19 cellular contexts compared by ENCODE assay signal in the genomic region with DNA sequence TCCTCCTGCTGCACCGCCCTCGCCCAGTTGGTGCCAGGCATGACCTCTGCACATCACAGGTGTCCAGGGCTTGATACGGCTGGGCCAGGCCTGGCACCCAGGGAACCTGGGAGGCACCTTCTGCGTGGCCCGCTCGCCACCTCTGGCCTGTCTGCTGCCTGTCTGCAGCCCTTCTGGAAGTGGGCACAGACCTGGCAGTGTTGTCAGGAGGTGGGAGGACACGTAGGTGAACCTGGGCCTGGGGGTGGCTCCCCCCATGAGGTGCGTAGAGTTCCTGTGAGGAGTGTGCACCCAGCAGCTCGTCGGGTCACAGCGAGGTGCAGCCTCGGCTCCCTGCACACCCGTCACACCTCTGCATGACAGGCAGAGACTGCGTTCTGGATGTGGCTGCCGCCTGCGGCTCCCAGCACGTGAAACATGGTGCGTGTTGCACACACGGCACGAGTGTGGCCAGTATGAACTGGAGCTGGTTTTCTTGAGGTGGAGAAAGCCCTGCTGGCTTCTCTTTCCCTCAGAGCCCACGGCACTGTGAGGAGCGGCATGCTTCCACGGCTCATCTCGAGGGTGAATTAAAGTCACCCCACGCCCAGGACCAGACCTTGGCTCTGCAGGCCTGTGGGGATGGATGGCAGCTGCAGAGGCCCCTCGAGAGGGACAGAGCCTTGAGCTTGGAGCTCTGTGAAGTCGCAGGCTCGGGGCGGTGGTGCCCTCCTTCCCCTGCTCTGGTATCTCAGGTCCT.
"Had no signal": no experiment of that assay in that cellular context is flagged by ENCODE, and none has a peak within 500 bp of the region (broad histone marks: within the 10 kb centered on the region; RNA-seq: fewer than 3 reads in every experiment).

No MANE protein-coding gene starts in this region.

- DNase-seq: activated CD4-positive, alpha-beta T cell treated with anti-CD3 and anti-CD28 coated beads for 36 hours; activated CD4-positive, alpha-beta T cell treated with anti-CD3 and anti-CD28 coated beads, Interleukin-2, amount 50 U/mL, for 48 hours; activated CD8-positive, alpha-beta memory T cell treated with anti-CD3 and anti-CD28 coated beads, Interleukin-2, amount 50 U/mL, for 48 hours; activated naive CD4-positive, alpha-beta T cell; activated T-cell treated with anti-CD3 and anti-CD28 coated beads, Interleukin-2, amount 50 U/mL, for 4 hours; endodermal cell; heart right ventricle; left colon; lower lobe of right lung; naive B cell; occipital lobe; retina; stimulated activated CD4-positive, alpha-beta T cell treated with anti-CD3 and anti-CD28 coated beads, Interleukin-12 subunit alpha, Interleukin-12 subunit beta, amount 100 ng/mL, for 4 hours; substantia nigra; T1000; thyroid gland had no signal

- H3K27me3 ChIP-seq: adrenal gland, heart right ventricle, thyroid gland had no signal

- H3K9me3 ChIP-seq: adrenal gland, heart right ventricle, lower lobe of right lung, thyroid gland had no signal

- H3K27ac ChIP-seq: adrenal gland, coronary artery, heart right ventricle, lower lobe of right lung, thyroid gland had no signal

- ATAC-seq: activated CD4-positive, alpha-beta T cell treated with anti-CD3 and anti-CD28 coated beads for 36 hours; activated T-cell treated with anti-CD3 and anti-CD28 coated beads, Interleukin-2, amount 50 U/mL, for 4 hours; left colon; WTC11 had no signal

- H3K4me3 ChIP-seq: adrenal gland, coronary artery, heart right ventricle, lower lobe of right lung, thyroid gland had no signal

- H3K36me3 ChIP-seq: adrenal gland, heart right ventricle, lower lobe of right lung, thyroid gland had no signal
